ENCODE assay signal across 26 cellular contexts in genomic region chr17:64273006-64273405, GRCh38.
"Had no signal": no experiment of that assay in that cellular context is flagged by ENCODE, and none has a peak within 500 bp of the region (broad histone marks: within the 10 kb centered on the region; RNA-seq: fewer than 3 reads in every experiment).

No MANE protein-coding gene starts in this region.

- H3K27ac Mint-ChIP-seq: activated B cell treated with CpG ODN at 0.5 μM for 24 hours; activated CD4-positive, alpha-beta memory T cell treated with anti-CD3 and anti-CD28 coated beads for 36 hours; activated CD8-positive, alpha-beta memory T cell treated with anti-CD3 and anti-CD28 coated beads, Interleukin-2, amount 10 ng/mL, durations not matched to agents 7 days and 5 days; activated naive CD4-positive, alpha-beta T cell treated with anti-CD3 and anti-CD28 coated beads, Interleukin-2, amount 50 U/mL, for 24 hours; dendritic cell treated with granulocyte-macrophage colony-stimulating factor and Interleukin-4, amounts not matched to agents 40 ng/mL and 50 ng/mL, for 4 days; naive B cell; stimulated activated naive CD8-positive, alpha-beta T cell treated with anti-CD3 and anti-CD28 coated beads, Interleukin-15, Interleukin-2, amounts not matched to agents 100 ng/mL and 50 ng/mL, for 24 hours had no signal

- H3K9me3 ChIP-seq: body of pancreas, lower lobe of right lung, right lobe of liver, uterus had no signal

- H3K9me3 Mint-ChIP-seq: activated naive CD4-positive, alpha-beta T cell treated with anti-CD3 and anti-CD28 coated beads, Interleukin-2, amount 50 U/mL, for 24 hours; dendritic cell treated with granulocyte-macrophage colony-stimulating factor and Interleukin-4, amounts not matched to agents 40 ng/mL and 50 ng/mL, for 4 days; neural crest cell; stimulated activated naive CD8-positive, alpha-beta T cell treated with anti-CD3 and anti-CD28 coated beads, Interleukin-15, Interleukin-2, amounts not matched to agents 100 ng/mL and 50 ng/mL, for 24 hours had no signal

- H3K27ac ChIP-seq: body of pancreas, cardiac muscle cell, lower lobe of right lung, right lobe of liver, skin epidermis, tibial nerve, uterus had no signal

- H3K27me3 ChIP-seq: body of pancreas, cardiac muscle cell, right lobe of liver, tibial nerve, uterus had no signal

- H3K4me3 Mint-ChIP-seq: activated B cell treated with CpG ODN at 0.5 μM for 24 hours; activated CD4-positive, alpha-beta memory T cell treated with anti-CD3 and anti-CD28 coated beads for 36 hours; activated CD8-positive, alpha-beta memory T cell treated with anti-CD3 and anti-CD28 coated beads, Interleukin-2, amount 10 ng/mL, durations not matched to agents 7 days and 5 days; activated naive CD4-positive, alpha-beta T cell treated with anti-CD3 and anti-CD28 coated beads, Interleukin-2, amount 50 U/mL, for 24 hours; dendritic cell treated with granulocyte-macrophage colony-stimulating factor and Interleukin-4, amounts not matched to agents 40 ng/mL and 50 ng/mL, for 4 days; neural crest cell; stimulated activated naive CD8-positive, alpha-beta T cell treated with anti-CD3 and anti-CD28 coated beads, Interleukin-15, Interleukin-2, amounts not matched to agents 100 ng/mL and 50 ng/mL, for 24 hours had no signal

- H3K4me3 ChIP-seq: body of pancreas, cardiac muscle cell, lower lobe of right lung, right lobe of liver, skin epidermis, tibial nerve, uterus had no signal

- ATAC-seq: activated CD8-positive, alpha-beta memory T cell treated with anti-CD3 and anti-CD28 coated beads, Interleukin-2, amount 10 ng/mL, durations not matched to agents 7 days and 5 days; body of pancreas; left lobe of liver; lower lobe of right lung; right lobe of liver had no signal

- DNase-seq: activated B cell treated with CpG ODN at 0.5 μM for 24 hours; activated CD4-positive, alpha-beta memory T cell treated with anti-CD3 and anti-CD28 coated beads for 36 hours; activated CD4-positive, alpha-beta T cell treated with anti-CD3 and anti-CD28 coated beads for 48 hours; activated CD8-positive, alpha-beta memory T cell treated with anti-CD3 and anti-CD28 coated beads, Interleukin-2, amount 10 ng/mL, durations not matched to agents 7 days and 5 days; activated effector memory CD4-positive, alpha-beta T cell treated with anti-CD3 and anti-CD28 coated beads, Interleukin-2, amount 50 U/mL, for 16 hours; activated T-cell treated with anti-CD3 and anti-CD28 coated beads for 4 hours; anterior cingulate cortex; body of pancreas; effector CD8-positive, alpha-beta T cell; erythroblast; foreskin fibroblast; lower lobe of right lung; naive B cell; occipital lobe; right lobe of liver; stimulated activated CD4-positive, alpha-beta T cell treated with anti-CD3 and anti-CD28 coated beads, Interleukin-1b, Interleukin-23, amount 100 ng/mL, for 48 hours; T-helper 9 cell; uterus had no signal

- H3K36me3 Mint-ChIP-seq: activated CD4-positive, alpha-beta memory T cell treated with anti-CD3 and anti-CD28 coated beads for 36 hours; activated naive CD4-positive, alpha-beta T cell treated with anti-CD3 and anti-CD28 coated beads, Interleukin-2, amount 50 U/mL, for 24 hours; naive B cell had no signal

- H3K27me3 Mint-ChIP-seq: activated CD4-positive, alpha-beta memory T cell treated with anti-CD3 and anti-CD28 coated beads for 36 hours; activated naive CD4-positive, alpha-beta T cell treated with anti-CD3 and anti-CD28 coated beads, Interleukin-2, amount 50 U/mL, for 24 hours; dendritic cell treated with granulocyte-macrophage colony-stimulating factor and Interleukin-4, amounts not matched to agents 40 ng/mL and 50 ng/mL, for 4 days; stimulated activated naive CD8-positive, alpha-beta T cell treated with anti-CD3 and anti-CD28 coated beads, Interleukin-15, Interleukin-2, amounts not matched to agents 100 ng/mL and 50 ng/mL, for 24 hours had no signal

- H3K4me1 ChIP-seq: body of pancreas, right lobe of liver, tibial nerve, uterus had no signal

- H3K36me3 ChIP-seq: cardiac muscle cell, lower lobe of right lung, right lobe of liver, tibial nerve, uterus had no signal
